ENCODE assay signal across 19 cellular contexts in the genomic region with DNA sequence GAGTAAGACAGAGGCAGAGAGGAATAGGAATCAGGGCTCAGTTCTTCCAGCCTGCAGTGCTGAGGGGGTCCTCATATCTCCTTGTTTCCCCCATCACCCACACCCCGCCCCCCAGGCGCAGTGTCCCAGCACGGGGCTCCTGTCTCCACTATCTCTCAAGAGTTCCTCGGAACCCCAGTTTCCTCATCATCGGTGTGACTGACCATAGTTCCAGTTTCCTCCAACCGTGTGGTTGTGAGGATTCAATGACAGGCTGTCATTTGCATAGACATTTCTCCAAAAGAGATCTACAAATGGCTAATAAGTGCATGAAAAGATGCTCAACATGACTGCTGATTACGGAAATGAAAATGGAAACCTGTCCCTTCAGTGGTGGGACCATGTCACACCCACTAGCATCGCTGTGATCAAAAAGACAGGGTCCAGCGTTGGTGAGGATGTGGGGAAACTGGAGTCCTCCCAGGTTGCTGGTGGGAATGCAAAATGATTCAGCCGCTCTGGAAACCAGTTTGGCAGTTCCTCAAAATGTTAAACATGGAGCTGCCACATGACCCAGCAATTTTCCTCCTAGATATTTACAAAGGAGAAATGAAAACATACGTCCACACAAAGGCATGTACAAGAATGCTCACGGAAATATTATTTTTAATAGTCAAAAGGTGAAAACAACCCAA. TPM values are rescaled to one million over a fixed set of nuclear protein-coding genes. Genes with fewer than 3 reads are reported as not detected.
DNase-seq lines count a peak whose midpoint lies in the region; ATAC-seq, FAIRE-seq and TF ChIP-seq lines count a peak whose summit lies in the region.
"Had no signal": no experiment of that assay in that cellular context is flagged by ENCODE, and none has a peak within 500 bp of the region (broad histone marks: within the 10 kb centered on the region; RNA-seq: fewer than 3 reads in every experiment).

No MANE protein-coding gene starts in this region.

- H3K36me3 ChIP-seq in SJSA1: no peaks in the 10 kb centered on the region
- H3K36me3 ChIP-seq: BE2C had no signal

- H3K9me3 Mint-ChIP-seq in osteocyte (ENCODE audit: unreplicated experiment): peaks cover 3% of the 10 kb centered on the region

- no peak for TF ChIP-seq CTCF in osteocyte (IDR thresholded peaks at IDR 0.05)

- peaks cover 35% of the 10 kb centered on the region for H3K4me1 ChIP-seq in SJSA1 (replicated peaks)
- H3K4me1 ChIP-seq: BE2C had no signal

- peak; percentile 82 for FAIRE-seq in GM12892 (lab: Jason Lieb, UNC)
- FAIRE-seq: G401.6 had no signal

- H3K4me1 Mint-ChIP-seq in osteocyte (ENCODE audit: unreplicated experiment): no peaks in the 10 kb centered on the region

- H3K27me3 ChIP-seq in SJSA1 (replicated peaks): no peaks in the 10 kb centered on the region
- H3K27me3 ChIP-seq: BE2C had no signal

- H3K9me3 ChIP-seq in SJSA1 (replicated peaks): 0 out of 2 replicates have a peak, but pooled peaks cover 3% of the 10 kb centered on the region
- H3K9me3 ChIP-seq: BE2C had no signal

- ATAC-seq in GM21825 (IDR thresholded peaks at IDR 0.05; ENCODE audit: unreplicated experiment): no peak
- ATAC-seq: CD8-positive, alpha-beta T cell had no signal

- DNase-seq in CD1c-positive myeloid dendritic cell (ENCODE audit: extremely low spot score): peak; percentile 93
- DNase-seq in GM12892 (ENCODE audit: insufficient read length): no peak
- DNase-seq in SJSA1 (ENCODE audit: low read depth in 1 of 2, low spot score in 2 of 2): no peak
- DNase-seq in osteocyte (ENCODE audit: extremely low spot score, unreplicated experiment): no peak
- DNase-seq in H4 (ENCODE audit: low spot score): no peak
- DNase-seq in epidermal melanocyte (ENCODE audit: insufficient read length, low spot score): no peak
- DNase-seq: BE2C; CD8-positive, alpha-beta T cell; DMS79; GOT3; NCI-H1048; NCI-H2227 treated with DMSO at 0.1 percent for 48 hours; NCI-H524 treated with DMSO at 0.1 percent for 48 hours; OCI-M1 had no signal

- no peak overlapping the region for H3K4me3 ChIP-seq in SJSA1
- H3K4me3 ChIP-seq: SK-N-MC had no signal

- H3K4me3 Mint-ChIP-seq in osteocyte (ENCODE audit: unreplicated experiment): no peak overlapping the region
- H3K4me3 Mint-ChIP-seq: CD8-positive, alpha-beta T cell; IgD-negative memory B cell had no signal

- no peak for TF ChIP-seq POLR2A in GM12892 (IDR thresholded peaks at IDR 0.05; ENCODE audit: low read depth, low read length)

- H3K27ac ChIP-seq in SJSA1: peak overlapping the region; percentile 12; the same call in 1 of the 2 replicates
- H3K27ac ChIP-seq: SK-N-MC had no signal

- no peaks in the 10 kb centered on the region for H3K36me3 Mint-ChIP-seq in osteocyte (ENCODE audit: unreplicated experiment)
- H3K36me3 Mint-ChIP-seq: CD8-positive, alpha-beta T cell; IgD-negative memory B cell had no signal

- no peaks in the 10 kb centered on the region for H3K27me3 Mint-ChIP-seq in osteocyte (ENCODE audit: unreplicated experiment)

- H3K27ac Mint-ChIP-seq in osteocyte (ENCODE audit: unreplicated experiment): peak overlapping the region; percentile 27
- H3K27ac Mint-ChIP-seq: CD8-positive, alpha-beta T cell; IgD-negative memory B cell had no signal

RNA-seq across cellular contexts. Expression of a gene that starts 31.8 kb away (rescaled TPM):
- polyA plus RNA-seq in GM12892 (2012; ENCODE audit: missing spikeins): 0.64 TPM
- 0.13 TPM in 1 of 2 replicates, not detected in the other for total RNA-seq in SJSA1 (2014; rRNA removed; shearing (Covaris generic))
- 16.8 and 20.0 TPM in 2 replicates for total RNA-seq in osteocyte
- total RNA-seq in H4 (2014; rRNA removed; shearing (Covaris generic)): 0.14 TPM in 1 of 2 replicates, not detected in the other
- total RNA-seq: HFFc6 had no signal

RNA-seq across cellular contexts. Expression of a gene that starts 42.8 kb away (rescaled TPM):
- 4,953 TPM for polyA plus RNA-seq in GM12892 (2012; ENCODE audit: missing spikeins)
- 1,074 and 1,435 TPM in 2 replicates for total RNA-seq in SJSA1 (2014; rRNA removed; shearing (Covaris generic))
- 1,770 and 1,792 TPM in 2 replicates for total RNA-seq in osteocyte
- total RNA-seq in H4 (2014; rRNA removed; shearing (Covaris generic)): 2,177 and 2,312 TPM in 2 replicates

Comparison
In these comparisons a context has a peak if more than half of its experiments do, and no peak if none do; other contexts are left out.
1. RNA of a gene that starts 31.8 kb away (total RNA-seq): 16.8 to 20.0 TPM in osteocyte; 0.14 TPM in H4 and 0.13 TPM in SJSA1; every median in the first group is over 10 times any median in the second.